ENCODE assay signal across 1 cellular context in genomic region chr19:4531562-4532165, GRCh38.
TF ChIP-seq lines count a peak whose summit lies in the region.

No MANE protein-coding gene starts in this region.

TF ChIP-seq in HepG2, 621 proteins besides CTCF, POLR2A, EP300 and RAD21 (continued from another document and continues in another):
- TF ChIP-seq GRHL1 (CRISPR knock-in tag; conservative IDR thresholded peaks at IDR 0.05), result no peak
- TF ChIP-seq NFKB2 (CRISPR knock-in tag; IDR thresholded peaks at IDR 0.05; ENCODE audit: borderline replicate concordance), result peak; percentile 90; the same call in 1 of the 2 replicates
- TF ChIP-seq E2F2 (CRISPR knock-in tag; IDR thresholded peaks at IDR 0.05; ENCODE audit: borderline replicate concordance), result no peak
- TF ChIP-seq POLR2G (IDR thresholded peaks at IDR 0.05; ENCODE audit: low read depth, low read length), result no peak
- no peak for TF ChIP-seq ZBTB8A (CRISPR knock-in tag; IDR thresholded peaks at IDR 0.05; ENCODE audit: borderline replicate concordance, low read depth)
- TF ChIP-seq KDM6A (CRISPR knock-in tag; IDR thresholded peaks at IDR 0.05; ENCODE audit: low read depth), result no peak; the same call in 1 of the 2 replicates
- no peak; the same call in 1 of the 2 replicates for TF ChIP-seq DNMT1 (CRISPR knock-in tag; IDR thresholded peaks at IDR 0.05)
- TF ChIP-seq ZNF616 (CRISPR knock-in tag; IDR thresholded peaks at IDR 0.05; ENCODE audit: low read depth), result no peak
- TF ChIP-seq, protein P1, sequence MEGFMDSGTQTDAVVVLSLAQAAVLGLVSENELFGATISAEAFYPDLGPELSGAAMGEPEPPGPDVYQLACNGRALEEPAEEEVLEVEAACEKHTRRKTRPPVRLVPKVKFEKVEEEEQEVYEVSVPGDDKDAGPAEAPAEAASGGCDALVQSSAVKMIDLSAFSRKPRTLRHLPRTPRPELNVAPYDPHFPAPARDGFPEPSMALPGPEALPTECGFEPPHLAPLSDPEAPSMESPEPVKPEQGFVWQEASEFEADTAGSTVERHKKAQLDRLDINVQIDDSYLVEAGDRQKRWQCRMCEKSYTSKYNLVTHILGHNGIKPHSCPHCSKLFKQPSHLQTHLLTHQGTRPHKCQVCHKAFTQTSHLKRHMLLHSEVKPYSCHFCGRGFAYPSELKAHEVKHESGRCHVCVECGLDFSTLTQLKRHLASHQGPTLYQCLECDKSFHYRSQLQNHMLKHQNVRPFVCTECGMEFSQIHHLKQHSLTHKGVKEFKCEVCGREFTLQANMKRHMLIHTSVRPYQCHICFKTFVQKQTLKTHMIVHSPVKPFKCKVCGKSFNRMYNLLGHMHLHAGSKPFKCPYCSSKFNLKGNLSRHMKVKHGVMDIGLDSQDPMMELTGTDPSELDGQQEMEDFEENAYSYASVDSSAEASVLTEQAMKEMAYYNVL (CRISPR knock-in tag; IDR thresholded peaks at IDR 0.05; ENCODE audit: borderline replicate concordance), result 0 out of 2 replicates have a peak, but pooled peaks have one; percentile 52
- no peak for TF ChIP-seq ZNF570 (CRISPR knock-in tag; IDR thresholded peaks at IDR 0.05; ENCODE audit: borderline replicate concordance)
- no peak for TF ChIP-seq ZNF143 (CRISPR knock-in tag; IDR thresholded peaks at IDR 0.05)
- TF ChIP-seq ZNF10 (CRISPR knock-in tag; IDR thresholded peaks at IDR 0.05; ENCODE audit: borderline replicate concordance, low read depth), result no peak
- TF ChIP-seq ZNF331 (CRISPR knock-in tag; IDR thresholded peaks at IDR 0.05), result peak; percentile 87
- no peak for TF ChIP-seq REST (IDR thresholded peaks at IDR 0.05; ENCODE audit: borderline replicate concordance in 1 of 2, low read depth in 1 of 2, low read length in 2 of 2)
- TF ChIP-seq NFIC (IDR thresholded peaks at IDR 0.05; ENCODE audit: low read length), result no peak
- TF ChIP-seq ZSCAN9 (CRISPR knock-in tag; IDR thresholded peaks at IDR 0.05; ENCODE audit: borderline replicate concordance), result peak; percentile 87
- TF ChIP-seq SRSF9 (IDR thresholded peaks at IDR 0.05; ENCODE audit: borderline replicate concordance, insufficient read depth, low read depth, low read length, poor library complexity, severe bottlenecking), result no peak
- no peak for TF ChIP-seq ZNF747 (CRISPR knock-in tag; IDR thresholded peaks at IDR 0.05; ENCODE audit: borderline replicate concordance)
- no peak for TF ChIP-seq RFXAP (CRISPR knock-in tag; IDR thresholded peaks at IDR 0.05; ENCODE audit: borderline replicate concordance)
- TF ChIP-seq ZNF678 (CRISPR knock-in tag; IDR thresholded peaks at IDR 0.05), result no peak; the same call in 1 of the 2 replicates
- peak; percentile 91; the same call in 1 of the 2 replicates for TF ChIP-seq ZNF232 (CRISPR knock-in tag; IDR thresholded peaks at IDR 0.05; ENCODE audit: borderline replicate concordance)
- TF ChIP-seq, protein P2, sequence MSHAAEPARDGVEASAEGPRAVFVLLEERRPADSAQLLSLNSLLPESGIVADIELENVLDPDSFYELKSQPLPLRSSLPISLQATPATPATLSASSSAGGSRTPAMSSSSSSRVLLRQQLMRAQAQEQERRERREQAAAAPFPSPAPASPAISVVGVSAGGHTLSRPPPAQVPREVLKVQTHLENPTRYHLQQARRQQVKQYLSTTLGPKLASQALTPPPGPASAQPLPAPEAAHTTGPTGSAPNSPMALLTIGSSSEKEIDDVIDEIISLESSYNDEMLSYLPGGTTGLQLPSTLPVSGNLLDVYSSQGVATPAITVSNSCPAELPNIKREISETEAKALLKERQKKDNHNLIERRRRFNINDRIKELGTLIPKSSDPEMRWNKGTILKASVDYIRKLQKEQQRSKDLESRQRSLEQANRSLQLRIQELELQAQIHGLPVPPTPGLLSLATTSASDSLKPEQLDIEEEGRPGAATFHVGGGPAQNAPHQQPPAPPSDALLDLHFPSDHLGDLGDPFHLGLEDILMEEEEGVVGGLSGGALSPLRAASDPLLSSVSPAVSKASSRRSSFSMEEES (CRISPR knock-in tag; IDR thresholded peaks at IDR 0.05), result peak; percentile 74
- no peak for TF ChIP-seq ZNF337 (CRISPR knock-in tag; IDR thresholded peaks at IDR 0.05; ENCODE audit: borderline replicate concordance, low read depth)
- no peak for TF ChIP-seq RFX3 (CRISPR knock-in tag; IDR thresholded peaks at IDR 0.05)
- no peak for TF ChIP-seq PHF20 (CRISPR knock-in tag; IDR thresholded peaks at IDR 0.05)
- TF ChIP-seq CERS6 (CRISPR knock-in tag; IDR thresholded peaks at IDR 0.05), result no peak
- TF ChIP-seq ZSCAN20 (CRISPR knock-in tag; IDR thresholded peaks at IDR 0.05; ENCODE audit: borderline replicate concordance), result no peak
- peak; percentile 84; the same call in 1 of the 2 replicates for TF ChIP-seq SPEN (CRISPR knock-in tag; IDR thresholded peaks at IDR 0.05; ENCODE audit: low read depth)
- TF ChIP-seq MEIS1 (CRISPR knock-in tag; IDR thresholded peaks at IDR 0.05; ENCODE audit: borderline replicate concordance), result no peak
- TF ChIP-seq, protein P3, sequence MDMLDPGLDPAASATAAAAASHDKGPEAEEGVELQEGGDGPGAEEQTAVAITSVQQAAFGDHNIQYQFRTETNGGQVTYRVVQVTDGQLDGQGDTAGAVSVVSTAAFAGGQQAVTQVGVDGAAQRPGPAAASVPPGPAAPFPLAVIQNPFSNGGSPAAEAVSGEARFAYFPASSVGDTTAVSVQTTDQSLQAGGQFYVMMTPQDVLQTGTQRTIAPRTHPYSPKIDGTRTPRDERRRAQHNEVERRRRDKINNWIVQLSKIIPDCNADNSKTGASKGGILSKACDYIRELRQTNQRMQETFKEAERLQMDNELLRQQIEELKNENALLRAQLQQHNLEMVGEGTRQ (IDR thresholded peaks at IDR 0.05; ENCODE audit: low read depth, low read length), result no peak
- TF ChIP-seq, protein P3 (CRISPR knock-in tag; IDR thresholded peaks at IDR 0.05; ENCODE audit: borderline replicate concordance), result no peak
- no peak for TF ChIP-seq ELK4 (CRISPR knock-in tag; IDR thresholded peaks at IDR 0.05; ENCODE audit: borderline replicate concordance)
- peak; percentile 69 for TF ChIP-seq BCL6 (CRISPR knock-in tag; IDR thresholded peaks at IDR 0.05)
- TF ChIP-seq RFX5 (IDR thresholded peaks at IDR 0.05; ENCODE audit: low read depth, low read length), result no peak
- peak; percentile 68 for TF ChIP-seq THAP11 (CRISPR knock-in tag; IDR thresholded peaks at IDR 0.05)
- no peak for TF ChIP-seq RCOR2 (CRISPR knock-in tag; IDR thresholded peaks at IDR 0.05)
- TF ChIP-seq MAF1 (CRISPR knock-in tag; IDR thresholded peaks at IDR 0.05; ENCODE audit: borderline replicate concordance), result no peak
- TF ChIP-seq ATF7 (IDR thresholded peaks at IDR 0.05), result no peak
- TF ChIP-seq ATF7 (CRISPR knock-in tag; IDR thresholded peaks at IDR 0.05), result no peak; the same call in 1 of the 2 replicates
- TF ChIP-seq RARA (CRISPR knock-in tag; IDR thresholded peaks at IDR 0.05), result peak; percentile 72
- TF ChIP-seq ZKSCAN1 (IDR thresholded peaks at IDR 0.05; ENCODE audit: low read length), result no peak
- no peak; the same call in 1 of the 2 replicates for TF ChIP-seq SNAPC2 (CRISPR knock-in tag; IDR thresholded peaks at IDR 0.05)
- peak; percentile 57 for TF ChIP-seq TEAD3 (CRISPR knock-in tag; optimal IDR thresholded peaks at IDR 0.05; ENCODE audit: borderline replicate concordance)
- TF ChIP-seq ZNF558 (CRISPR knock-in tag; IDR thresholded peaks at IDR 0.05; ENCODE audit: borderline replicate concordance), result no peak
- TF ChIP-seq XRCC5 (optimal IDR thresholded peaks at IDR 0.05; ENCODE audit: low read length), result peak; percentile 16
- no peak for TF ChIP-seq CHCHD3 (CRISPR knock-in tag; IDR thresholded peaks at IDR 0.05)
- TF ChIP-seq ZNF547 (CRISPR knock-in tag; IDR thresholded peaks at IDR 0.05), result peak; percentile 79; the same call in 1 of the 2 replicates
- TF ChIP-seq ASH2L (IDR thresholded peaks at IDR 0.05; ENCODE audit: insufficient read length, low read depth, low read length), result no peak
- TF ChIP-seq IKZF4 (CRISPR knock-in tag; IDR thresholded peaks at IDR 0.05; ENCODE audit: borderline replicate concordance, low read depth, not compliant biosample characterization), result peak; percentile 48
- 0 out of 2 replicates have a peak, but pooled peaks have one; percentile 42 for TF ChIP-seq GATAD1 (CRISPR knock-in tag; IDR thresholded peaks at IDR 0.05)
- TF ChIP-seq, protein P4, sequence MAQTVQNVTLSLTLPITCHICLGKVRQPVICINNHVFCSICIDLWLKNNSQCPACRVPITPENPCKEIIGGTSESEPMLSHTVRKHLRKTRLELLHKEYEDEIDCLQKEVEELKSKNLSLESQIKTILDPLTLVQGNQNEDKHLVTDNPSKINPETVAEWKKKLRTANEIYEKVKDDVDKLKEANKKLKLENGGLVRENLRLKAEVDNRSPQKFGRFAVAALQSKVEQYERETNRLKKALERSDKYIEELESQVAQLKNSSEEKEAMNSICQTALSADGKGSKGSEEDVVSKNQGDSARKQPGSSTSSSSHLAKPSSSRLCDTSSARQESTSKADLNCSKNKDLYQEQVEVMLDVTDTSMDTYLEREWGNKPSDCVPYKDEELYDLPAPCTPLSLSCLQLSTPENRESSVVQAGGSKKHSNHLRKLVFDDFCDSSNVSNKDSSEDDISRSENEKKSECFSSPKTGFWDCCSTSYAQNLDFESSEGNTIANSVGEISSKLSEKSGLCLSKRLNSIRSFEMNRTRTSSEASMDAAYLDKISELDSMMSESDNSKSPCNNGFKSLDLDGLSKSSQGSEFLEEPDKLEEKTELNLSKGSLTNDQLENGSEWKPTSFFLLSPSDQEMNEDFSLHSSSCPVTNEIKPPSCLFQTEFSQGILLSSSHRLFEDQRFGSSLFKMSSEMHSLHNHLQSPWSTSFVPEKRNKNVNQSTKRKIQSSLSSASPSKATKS (CRISPR knock-in tag; IDR thresholded peaks at IDR 0.05), result no peak
- TF ChIP-seq PLRG1 (conservative IDR thresholded peaks at IDR 0.05), result no peak
- no peak for TF ChIP-seq ZNF260 (CRISPR knock-in tag; IDR thresholded peaks at IDR 0.05; ENCODE audit: borderline replicate concordance, low read depth)
